In the genomic region with DNA sequence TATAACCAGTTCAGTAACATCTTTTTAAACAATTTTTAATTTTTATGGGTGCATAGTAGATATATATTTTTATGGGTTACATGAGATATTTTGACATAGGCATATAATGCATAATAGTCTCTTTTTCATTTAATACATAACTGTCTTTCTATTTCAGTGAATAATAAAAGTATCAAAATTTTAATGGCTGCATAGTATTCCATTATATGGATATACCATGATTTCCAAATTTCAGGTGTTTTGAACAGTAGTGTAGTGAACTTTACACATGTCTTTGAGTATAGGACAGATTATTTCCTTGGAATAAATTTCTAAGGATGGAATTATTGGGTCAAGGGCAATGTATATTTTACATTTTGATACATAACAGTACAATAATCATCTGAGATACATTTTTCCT, we compare ENCODE assay signal across 1 cellular context.
TF ChIP-seq lines count a peak whose summit lies in the region.

No MANE protein-coding gene starts in this region.

TF ChIP-seq in HEK293, 187 proteins besides CTCF, POLR2A, EP300 and RAD21:
- TF ChIP-seq, protein P1, sequence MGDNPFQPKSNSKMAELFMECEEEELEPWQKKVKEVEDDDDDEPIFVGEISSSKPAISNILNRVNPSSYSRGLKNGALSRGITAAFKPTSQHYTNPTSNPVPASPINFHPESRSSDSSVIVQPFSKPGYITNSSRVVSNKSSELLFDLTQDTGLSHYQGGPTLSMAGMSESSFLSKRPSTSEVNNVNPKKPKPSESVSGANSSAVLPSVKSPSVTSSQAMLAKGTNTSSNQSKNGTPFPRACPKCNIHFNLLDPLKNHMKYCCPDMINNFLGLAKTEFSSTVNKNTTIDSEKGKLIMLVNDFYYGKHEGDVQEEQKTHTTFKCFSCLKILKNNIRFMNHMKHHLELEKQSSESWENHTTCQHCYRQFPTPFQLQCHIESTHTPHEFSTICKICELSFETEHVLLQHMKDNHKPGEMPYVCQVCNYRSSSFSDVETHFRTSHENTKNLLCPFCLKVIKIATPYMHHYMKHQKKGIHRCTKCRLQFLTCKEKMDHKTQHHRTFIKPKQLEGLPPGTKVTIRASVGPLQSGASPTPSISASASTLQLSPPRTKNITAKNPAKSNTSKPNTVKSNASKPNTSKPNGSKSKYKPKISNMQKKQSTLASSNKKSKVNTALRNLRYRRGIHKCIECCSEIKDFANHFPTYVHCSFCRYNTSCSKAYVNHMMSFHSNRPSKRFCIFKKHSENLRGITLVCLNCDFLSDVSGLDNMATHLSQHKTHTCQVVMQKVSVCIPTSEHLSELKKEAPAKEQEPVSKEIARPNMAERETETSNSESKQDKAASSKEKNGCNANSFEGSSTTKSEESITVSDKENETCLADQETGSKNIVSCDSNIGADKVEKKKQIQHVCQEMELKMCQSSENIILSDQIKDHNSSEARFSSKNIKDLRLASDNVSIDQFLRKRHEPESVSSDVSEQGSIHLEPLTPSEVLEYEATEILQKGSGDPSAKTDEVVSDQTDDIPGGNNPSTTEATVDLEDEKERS (tag by site-specific recombination; IDR thresholded peaks at IDR 0.05) = no peak
- TF ChIP-seq ZNF146 (tag by site-specific recombination; IDR thresholded peaks at IDR 0.05) (peak; percentile 81), ZNF623 (tag by site-specific recombination; IDR thresholded peaks at IDR 0.05) (no peak), ZNF585B (tag by site-specific recombination; IDR thresholded peaks at IDR 0.05) (no peak), ZNF571 (tag by site-specific recombination; IDR thresholded peaks at IDR 0.05) (no peak), ZNF341 (tag by site-specific recombination; IDR thresholded peaks at IDR 0.05; ENCODE audit: low read depth) (no peak), TRIM28 (IDR thresholded peaks at IDR 0.05; ENCODE audit: borderline replicate concordance, low read length) (no peak)
- TF ChIP-seq, protein P2, sequence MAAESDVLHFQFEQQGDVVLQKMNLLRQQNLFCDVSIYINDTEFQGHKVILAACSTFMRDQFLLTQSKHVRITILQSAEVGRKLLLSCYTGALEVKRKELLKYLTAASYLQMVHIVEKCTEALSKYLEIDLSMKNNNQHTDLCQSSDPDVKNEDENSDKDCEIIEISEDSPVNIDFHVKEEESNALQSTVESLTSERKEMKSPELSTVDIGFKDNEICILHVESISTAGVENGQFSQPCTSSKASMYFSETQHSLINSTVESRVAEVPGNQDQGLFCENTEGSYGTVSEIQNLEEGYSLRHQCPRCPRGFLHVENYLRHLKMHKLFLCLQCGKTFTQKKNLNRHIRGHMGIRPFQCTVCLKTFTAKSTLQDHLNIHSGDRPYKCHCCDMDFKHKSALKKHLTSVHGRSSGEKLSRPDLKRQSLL (tag by site-specific recombination; IDR thresholded peaks at IDR 0.05) = no peak
